Comparison of ENCODE assay signal across 13 cellular contexts in genomic region chr9:77663754-77664153, GRCh38. TPM values are rescaled to one million over a fixed set of nuclear protein-coding genes. Genes with fewer than 3 reads are reported as not detected.
A peak's percentile ranks its signal among the peaks of the same experiment; 100 is the strongest.
DNase-seq lines count a peak whose midpoint lies in the region; ATAC-seq and TF ChIP-seq lines count a peak whose summit lies in the region.
"Had no signal": no experiment of that assay in that cellular context is flagged by ENCODE, and none has a peak within 500 bp of the region (broad histone marks: within the 10 kb centered on the region; RNA-seq: fewer than 3 reads in every experiment).

No MANE protein-coding gene starts in this region.

- H3K27me3 Mint-ChIP-seq in neural progenitor cell (ENCODE audit: insufficient read depth, low read depth) (no peaks in the 10 kb centered on the region), immature natural killer cell (ENCODE audit: low read depth in 3 of 3) (peaks cover 2 to 6% (median 4%) of the 10 kb centered on the region in 3 donors)
- H3K27me3 Mint-ChIP-seq in activated T-cell treated with anti-CD3 and anti-CD28 coated beads, Interleukin-2, amount 50 U/mL, for 72 hours (ENCODE audit: low read depth) = peaks cover 15% of the 10 kb centered on the region
- H3K27me3 Mint-ChIP-seq: type B pancreatic cell had no signal

- H3F3A ChIP-seq in neural progenitor cell (ENCODE audit: low read depth) = no peaks in the 10 kb centered on the region

- no peaks in the 10 kb centered on the region for H3K4me1 Mint-ChIP-seq in neural progenitor cell
- H3K4me1 Mint-ChIP-seq in activated T-cell treated with anti-CD3 and anti-CD28 coated beads, Interleukin-2, amount 50 U/mL, for 72 hours (ENCODE audit: low read depth) = peaks cover 4% of the 10 kb centered on the region
- no peaks in the 10 kb centered on the region for H3K4me1 Mint-ChIP-seq in immature natural killer cell
- H3K4me1 Mint-ChIP-seq: activated CD4-positive, alpha-beta memory T cell treated with anti-CD3 and anti-CD28 coated beads, Interleukin-2, amount 10 ng/mL, durations not matched to agents 7 days and 5 days; naive thymus-derived CD4-positive, alpha-beta T cell had no signal

- H3K9me3 Mint-ChIP-seq in neural progenitor cell = no peaks in the 10 kb centered on the region
- no peaks in the 10 kb centered on the region for H3K9me3 Mint-ChIP-seq in activated T-cell treated with anti-CD3 and anti-CD28 coated beads, Interleukin-2, amount 50 U/mL, for 72 hours
- H3K9me3 Mint-ChIP-seq in immature natural killer cell = no peaks in the 10 kb centered on the region
- H3K9me3 Mint-ChIP-seq: activated CD4-positive, alpha-beta memory T cell treated with anti-CD3 and anti-CD28 coated beads, Interleukin-2, amount 10 ng/mL, durations not matched to agents 7 days and 5 days; type B pancreatic cell had no signal

- no peaks in the 10 kb centered on the region for H3K4me1 ChIP-seq in neural progenitor cell

- H3K4me3 Mint-ChIP-seq in neural progenitor cell (no peak overlapping the region), immature natural killer cell (no peak overlapping the region)
- no peak overlapping the region for H3K4me3 Mint-ChIP-seq in activated T-cell treated with anti-CD3 and anti-CD28 coated beads, Interleukin-2, amount 50 U/mL, for 72 hours
- H3K4me3 Mint-ChIP-seq: activated CD4-positive, alpha-beta memory T cell treated with anti-CD3 and anti-CD28 coated beads, Interleukin-2, amount 10 ng/mL, durations not matched to agents 7 days and 5 days; naive thymus-derived CD4-positive, alpha-beta T cell; type B pancreatic cell had no signal

- ATAC-seq in activated T-cell treated with anti-CD3 and anti-CD28 coated beads, Interleukin-2, amount 50 U/mL, for 72 hours (replicated peaks in 1 of 2) = no peak
- ATAC-seq: naive thymus-derived CD4-positive, alpha-beta T cell had no signal

- H3K4me2 ChIP-seq in neural progenitor cell = no peak overlapping the region

- peak overlapping the region; percentile 20 for H2AFZ ChIP-seq in neural progenitor cell (replicated peaks)

- intact Hi-C loops in posterior cingulate gyrus (cut with DNase I) = no loop called here

- H3K27ac ChIP-seq in neural progenitor cell = no peak overlapping the region

- peak; percentile 22 for DNase-seq in DMS53 treated with DMSO at 0.1 percent for 48 hours (lab: John Stamatoyannopoulos, UW; ENCODE audit: unreplicated experiment)
- DNase-seq in NCI-H69 (lab: John Stamatoyannopoulos, UW) = peak; percentile 66
- DNase-seq in fibroblast of gingiva (ENCODE audit: low read depth) = peak; percentile 14
- no peak for DNase-seq in neural progenitor cell (ENCODE audit: low spot score)
- DNase-seq in activated T-cell treated with anti-CD3 and anti-CD28 coated beads, Interleukin-2, amount 50 U/mL, for 72 hours = no peak
- DNase-seq in activated naive CD4-positive, alpha-beta T cell (lab: John Stamatoyannopoulos, UW) = no peak
- no peak for DNase-seq in posterior cingulate gyrus
- no peak for DNase-seq in immature natural killer cell
- DNase-seq: activated CD4-positive, alpha-beta memory T cell treated with anti-CD3 and anti-CD28 coated beads, Interleukin-2, amount 10 ng/mL, durations not matched to agents 7 days and 5 days; naive thymus-derived CD4-positive, alpha-beta T cell; NCI-H1417 treated with DMSO at 0.1 percent for 48 hours; stimulated activated CD4-positive, alpha-beta T cell treated with anti-CD3 and anti-CD28 coated beads, Interleukin-4, amount 100 ng/mL, for 1 hour had no signal

- no peaks in the 10 kb centered on the region for H3K9me3 ChIP-seq in neural progenitor cell (ENCODE audit: low read depth)

- no peak overlapping the region for H3K4me3 ChIP-seq in neural progenitor cell

- H3K36me3 ChIP-seq in neural progenitor cell = no peaks in the 10 kb centered on the region

- H3K79me2 ChIP-seq in neural progenitor cell (ENCODE audit: low read depth) = no peaks in the 10 kb centered on the region

- no peaks in the 10 kb centered on the region for H4K20me1 ChIP-seq in neural progenitor cell (ENCODE audit: low read depth)

- H3K9ac ChIP-seq in neural progenitor cell = no peak overlapping the region

- no peaks in the 10 kb centered on the region for H3K27me3 ChIP-seq in neural progenitor cell

- no peak overlapping the region for H3K27ac Mint-ChIP-seq in neural progenitor cell
- no peak overlapping the region for H3K27ac Mint-ChIP-seq in activated T-cell treated with anti-CD3 and anti-CD28 coated beads, Interleukin-2, amount 50 U/mL, for 72 hours
- H3K27ac Mint-ChIP-seq in immature natural killer cell = no peak overlapping the region
- H3K27ac Mint-ChIP-seq: activated CD4-positive, alpha-beta memory T cell treated with anti-CD3 and anti-CD28 coated beads, Interleukin-2, amount 10 ng/mL, durations not matched to agents 7 days and 5 days; naive thymus-derived CD4-positive, alpha-beta T cell; type B pancreatic cell had no signal

- TF ChIP-seq CTCF in neural progenitor cell (IDR thresholded peaks at IDR 0.05) = no peak

- H3K36me3 Mint-ChIP-seq in neural progenitor cell (no peaks in the 10 kb centered on the region), immature natural killer cell (no peaks in the 10 kb centered on the region)
- H3K36me3 Mint-ChIP-seq in activated T-cell treated with anti-CD3 and anti-CD28 coated beads, Interleukin-2, amount 50 U/mL, for 72 hours (ENCODE audit: insufficient read depth in 2 of 2) = no peaks in the 10 kb centered on the region
- H3K36me3 Mint-ChIP-seq: naive thymus-derived CD4-positive, alpha-beta T cell; type B pancreatic cell had no signal

RNA-seq across cellular contexts. Expression of gene GNA14, which starts 15.6 kb away (rescaled TPM):
- total RNA-seq in neural progenitor cell (ENCODE audit: low replicate concordance) = 0.15 TPM in 1 of 2 replicates, not detected in the other
- total RNA-seq in activated T-cell treated with anti-CD3 and anti-CD28 coated beads, Interleukin-2, amount 50 U/mL, for 72 hours = under 1 TPM in 1 of 2 donors, not detected in 1; 0.29 TPM
- polyA plus RNA-seq in immature natural killer cell = not detected
- total RNA-seq: activated CD4-positive, alpha-beta memory T cell treated with anti-CD3 and anti-CD28 coated beads, Interleukin-2, amount 10 ng/mL, durations not matched to agents 7 days and 5 days had no signal
- polyA plus RNA-seq: naive thymus-derived CD4-positive, alpha-beta T cell had no signal

Comparison
In these comparisons a context has a peak if more than half of its experiments do, and no peak if none do; other contexts are left out.
1. DNase-seq: peak in DMS53 treated with DMSO at 0.1 percent for 48 hours (single experiment), NCI-H69 (single experiment) and fibroblast of gingiva (single experiment); none in neural progenitor cell (single experiment), activated T-cell treated with anti-CD3 and anti-CD28 coated beads, Interleukin-2, amount 50 U/mL, for 72 hours (0 of 2), activated naive CD4-positive, alpha-beta T cell (0 of 4), posterior cingulate gyrus (0 of 10) and immature natural killer cell (0 of 3).